23 cellular contexts compared by ENCODE assay signal in genomic region chr6:39192736-39193135, GRCh38. TPM values are rescaled to one million over a fixed set of nuclear protein-coding genes. Genes with fewer than 3 reads are reported as not detected.
DNase-seq lines count a peak whose midpoint lies in the region; ATAC-seq, FAIRE-seq and TF ChIP-seq lines count a peak whose summit lies in the region.
"Had no signal": no experiment of that assay in that cellular context is flagged by ENCODE, and none has a peak within 500 bp of the region (broad histone marks: within the 10 kb centered on the region; RNA-seq: fewer than 3 reads in every experiment).

No MANE protein-coding gene starts in this region.

- no peak overlapping the region for H2AK5ac ChIP-seq in H1 (ENCODE audit: low read depth, low read length)

- no peak overlapping the region for H3K4ac ChIP-seq in H1 (replicated peaks; ENCODE audit: insufficient read length, low read depth, low read length)

- peak overlapping the region; percentile 23 for H3K27ac Mint-ChIP-seq in T-helper 2 cell treated with Interferon-gamma antibody and Interleukin-4, amounts not matched to agents 5 μg/mL and 100 μg/mL, for 36 hours
- H3K27ac Mint-ChIP-seq in Calu3 (ENCODE audit: unreplicated experiment) (peak overlapping the region; percentile 54), progenitor cell of endocrine pancreas (peak overlapping the region; percentile 25)
- H3K27ac Mint-ChIP-seq: CD4-positive, CD25-positive, alpha-beta regulatory T cell had no signal

- H2BK20ac ChIP-seq in H1 (ENCODE audit: low read length): no peak overlapping the region

- H3K9me3 ChIP-seq in H1 (ENCODE audit: insufficient read depth in 2 of 2, low read depth in 1 of 2, low read length in 1 of 2): no peaks in the 10 kb centered on the region
- H3K9me3 ChIP-seq: BE2C had no signal

- CTCF ChIA-PET in Calu3 (lab: Charles Lee) (interaction anchor here (0.6 to 1.5 kb wide), 2 partner anchors 11 to 25 kb away, joined by 3 read pairs; no protein-coding TSS in a partner anchor), H1 (lab: Charles Lee; ENCODE audit: partially characterized antibody) (interaction anchor here (0.7 to 72.8 kb wide), 7 partner anchors 10 to 196 kb away, joined by 3 to 1738 read pairs (median 17); partner anchors contain the start of genes KCNK17 and KCNK5)

- no peak for TF ChIP-seq CTCF in Calu3 (IDR thresholded peaks at IDR 0.05; ENCODE audit: unreplicated experiment)
- no peak for TF ChIP-seq CTCF in H1 (IDR thresholded peaks at IDR 0.05; ENCODE audit: control extremely low read depth in 1 of 3, insufficient read depth in 1 of 3, low read depth in 1 of 3, low read length in 3 of 3)
- no peak for TF ChIP-seq CTCF in progenitor cell of endocrine pancreas (IDR thresholded peaks at IDR 0.05; ENCODE audit: unreplicated experiment)

- POLR2A ChIA-PET in H1 (lab: Charles Lee; ENCODE audit: partially characterized antibody): interaction anchor here (1.4 kb wide), 1 partner anchor 35 kb away, joined by 5 read pairs; no protein-coding TSS in a partner anchor

- no peak overlapping the region for H3K23ac ChIP-seq in H1 (ENCODE audit: insufficient read length)

- no peak overlapping the region for H2AFZ ChIP-seq in H1 (ENCODE audit: low read length)
- H2AFZ ChIP-seq: GM23248 had no signal

- no peak overlapping the region for H3K27ac ChIP-seq in H1 (ENCODE audit: low read depth, low read length)
- H3K27ac ChIP-seq: GM23248 had no signal

- peaks cover 33% of the 10 kb centered on the region for H3K36me3 Mint-ChIP-seq in T-helper 2 cell treated with Interferon-gamma antibody and Interleukin-4, amounts not matched to agents 5 μg/mL and 100 μg/mL, for 36 hours (ENCODE audit: low read depth)
- H3K36me3 Mint-ChIP-seq in Calu3 (ENCODE audit: insufficient read depth, unreplicated experiment) (peaks cover 79% of the 10 kb centered on the region), progenitor cell of endocrine pancreas (ENCODE audit: insufficient read depth) (peaks cover 3% of the 10 kb centered on the region)
- H3K36me3 Mint-ChIP-seq: CD4-positive, CD25-positive, alpha-beta regulatory T cell had no signal

- H3K79me2 ChIP-seq in H1 (ENCODE audit: control insufficient read depth in 1 of 2, insufficient read depth in 2 of 2, low read length in 2 of 2): peaks cover 0 to 29% of the 10 kb centered on the region in 2 experiments; a peak in 2 of 4 replicates

- no peak overlapping the region for H3K4me3 Mint-ChIP-seq in T-helper 2 cell treated with Interferon-gamma antibody and Interleukin-4, amounts not matched to agents 5 μg/mL and 100 μg/mL, for 36 hours
- H3K4me3 Mint-ChIP-seq in Calu3 (ENCODE audit: low read depth, unreplicated experiment): no peak overlapping the region
- no peak overlapping the region for H3K4me3 Mint-ChIP-seq in progenitor cell of endocrine pancreas (ENCODE audit: low read depth)
- H3K4me3 Mint-ChIP-seq: CD4-positive, CD25-positive, alpha-beta regulatory T cell had no signal

- no peaks in the 10 kb centered on the region for H3K9me3 Mint-ChIP-seq in T-helper 2 cell treated with Interferon-gamma antibody and Interleukin-4, amounts not matched to agents 5 μg/mL and 100 μg/mL, for 36 hours
- H3K9me3 Mint-ChIP-seq in Calu3 (ENCODE audit: low read depth, unreplicated experiment): no peaks in the 10 kb centered on the region
- H3K9me3 Mint-ChIP-seq in progenitor cell of endocrine pancreas (ENCODE audit: low read depth): peaks cover 2% of the 10 kb centered on the region
- H3K9me3 Mint-ChIP-seq: CD4-positive, CD25-positive, alpha-beta regulatory T cell had no signal

- no peak for TF ChIP-seq RAD21 in H1 (IDR thresholded peaks at IDR 0.05 in 1 of 2, conservative IDR thresholded peaks at IDR 0.05 in 1 of 2; ENCODE audit: low read depth in 2 of 2, low read length in 2 of 2)

- no peaks in the 10 kb centered on the region for H3K27me3 Mint-ChIP-seq in T-helper 2 cell treated with Interferon-gamma antibody and Interleukin-4, amounts not matched to agents 5 μg/mL and 100 μg/mL, for 36 hours (ENCODE audit: low read depth)
- H3K27me3 Mint-ChIP-seq in Calu3 (ENCODE audit: unreplicated experiment) (no peaks in the 10 kb centered on the region), progenitor cell of endocrine pancreas (no peaks in the 10 kb centered on the region)
- H3K27me3 Mint-ChIP-seq: CD4-positive, CD25-positive, alpha-beta regulatory T cell had no signal

- ATAC-seq in HG03108 (IDR thresholded peaks at IDR 0.05; ENCODE audit: unreplicated experiment): no peak
- ATAC-seq: K562, PC-3 had no signal

- H4K8ac ChIP-seq in H1 (ENCODE audit: extremely low read depth, insufficient read depth, low read length): no peak overlapping the region

- no peak overlapping the region for H2BK12ac ChIP-seq in H1 (ENCODE audit: low read depth, low read length)

- no peak overlapping the region for H4K5ac ChIP-seq in H1 (ENCODE audit: insufficient read length, low read depth, low read length)

- H3K36me3 ChIP-seq in H1 (ENCODE audit: control insufficient read depth in 2 of 4, insufficient read depth in 4 of 4, low read length in 3 of 4): peaks cover 24 to 58% (median 47%) of the 10 kb centered on the region in 4 experiments
- H3K36me3 ChIP-seq: BE2C had no signal

- peaks cover 15% of the 10 kb centered on the region for H3K4me1 Mint-ChIP-seq in T-helper 2 cell treated with Interferon-gamma antibody and Interleukin-4, amounts not matched to agents 5 μg/mL and 100 μg/mL, for 36 hours (ENCODE audit: low read depth)
- H3K4me1 Mint-ChIP-seq in Calu3 (ENCODE audit: low read depth, unreplicated experiment) (peaks cover 55% of the 10 kb centered on the region), progenitor cell of endocrine pancreas (ENCODE audit: low read depth) (peaks cover 13% of the 10 kb centered on the region)

- no peak overlapping the region for H2BK120ac ChIP-seq in H1 (replicated peaks; ENCODE audit: low read depth, low read length)

- H3K23me2 ChIP-seq in H1 (ENCODE audit: low read depth, low read length): no peaks in the 10 kb centered on the region

- no peak for TF ChIP-seq EP300 in H1 (IDR thresholded peaks at IDR 0.05; ENCODE audit: borderline replicate concordance in 1 of 2, low read depth in 2 of 2, low read length in 2 of 2)

- H3K14ac ChIP-seq in H1 (ENCODE audit: insufficient read length): no peak overlapping the region

- H3K4me1 ChIP-seq in H1 (replicated peaks in 1 of 4; ENCODE audit: control insufficient read depth in 3 of 4, insufficient read depth in 4 of 4, low read length in 3 of 4): no peaks in the 10 kb centered on the region; a peak in 2 of 7 replicates
- H3K4me1 ChIP-seq: BE2C had no signal

- H2BK15ac ChIP-seq in H1 (ENCODE audit: low read length): no peak overlapping the region

- intact Hi-C loops in Calu3 (cut with micrococcal nuclease; ENCODE audit: unreplicated experiment): no loop called here

- H3K4me2 ChIP-seq in H1 (ENCODE audit: insufficient read depth in 1 of 2, low read depth in 2 of 2, low read length in 2 of 2): no peak overlapping the region

- 87% methylated on average over 6 of the region's 6 CpGs; no CpG with 5 or more reads in 1 of the 2 experiments for WGBS in H1 (ENCODE audit: extremely low coverage in 1 of 2, insufficient coverage in 1 of 2, insufficient read length in 1 of 2, insufficient replicate concordance in 2 of 2, low coverage in 1 of 2, low lambda C conversion rate in 2 of 2, missing lambda C conversion rate in 1 of 2), 2 experiments

- no peak for DNase-seq in T-helper 2 cell treated with Interferon-gamma antibody and Interleukin-4, amounts not matched to agents 5 μg/mL and 100 μg/mL, for 36 hours (ENCODE audit: low spot score)
- DNase-seq in T-helper 2 cell (no peak), Calu3 (no peak), H1 (ENCODE audit: low read depth in 1 of 2, low spot score in 2 of 2) (no peak), progenitor cell of endocrine pancreas (ENCODE audit: low spot score, unreplicated experiment) (no peak), retina (no peak), A172 (ENCODE audit: low spot score) (no peak)
- DNase-seq: BE2C; CD4-positive, CD25-positive, alpha-beta regulatory T cell; COR-L47; DMS153; GDM1; GM23248; NCI-H1092 treated with DMSO at 0.1 percent for 48 hours; NCI-H2081; NCI-H510A; NCI-H774; PC-3; RPMI8226; SHP77 treated with DMSO at 0.1 percent for 48 hours had no signal

- peaks cover 18 to 33% of the 10 kb centered on the region in 2 experiments for H4K20me1 ChIP-seq in H1 (replicated peaks in 1 of 2; ENCODE audit: control insufficient read depth in 1 of 2, insufficient read depth in 2 of 2, low read length in 2 of 2)

- no peak overlapping the region for H3K56ac ChIP-seq in H1 (replicated peaks; ENCODE audit: insufficient read length, low read depth, low read length)

- H2BK5ac ChIP-seq in H1 (ENCODE audit: low read depth, low read length): 0 out of 2 replicates have a peak overlapping the region, but pooled peaks have one; percentile 44

- TF ChIP-seq POLR2A in H1 (IDR thresholded peaks at IDR 0.05; ENCODE audit: control extremely low read depth in 1 of 2, low read depth in 2 of 2, low read length in 2 of 2): no peak

- H3K27me3 ChIP-seq in H1 (replicated peaks in 1 of 4; ENCODE audit: control insufficient read depth in 3 of 4, extremely low read depth in 1 of 4, insufficient read depth in 3 of 4, low read length in 3 of 4): no peaks in the 10 kb centered on the region
- H3K27me3 ChIP-seq: BE2C had no signal

- peaks cover 5% of the 10 kb centered on the region; the same call in 1 of the 2 replicates for H3K79me1 ChIP-seq in H1 (ENCODE audit: low read depth, low read length)

- FAIRE-seq in H1 (lab: Jason Lieb, UNC): no peak
- FAIRE-seq: A204.1, K562 had no signal

- no TSS peak for BruUV-seq in Calu3 (replicated peaks; lab: Mats Ljungman, UMichigan)

- H4K91ac ChIP-seq in H1 (replicated peaks; ENCODE audit: insufficient read length, low read length): no peak overlapping the region

- H3K9ac ChIP-seq in H1 (replicated peaks in 1 of 4; ENCODE audit: extremely low read depth in 1 of 4, low read depth in 3 of 4, low read length in 3 of 4): no peak overlapping the region
- H3K9ac ChIP-seq: GM23248 had no signal

- no peak overlapping the region for H3K4me3 ChIP-seq in H1 (ENCODE audit: extremely low read depth in 1 of 4, insufficient read depth in 2 of 4, low read depth in 3 of 4, low read length in 4 of 4)
- H3K4me3 ChIP-seq: GM23248, K562 had no signal

- no peak overlapping the region for H3K18ac ChIP-seq in H1 (ENCODE audit: extremely low read depth, low read length)

RNA-seq across cellular contexts. Expression of gene KCNK5, which starts 36.5 kb away (rescaled TPM):
- total RNA-seq in Calu3 (2022): 62.4 and 77.5 TPM in 2 replicates
- total RNA-seq in H1 (2021; fragmentation: NEBNext Ultra II Directional; extraction: Animal tissue kit (Norgen Biotek cat#: 25700)): 42.2 and 44.3 TPM in 2 replicates
- 20.9 and 29.7 TPM in 2 replicates for polyA plus RNA-seq in H1 (2011; rRNA removed)
- 24.8 TPM for polyA plus RNA-seq in H1 (2011; cell fraction: cytosol; rRNA removed)
- polyA plus RNA-seq in H1 (2011; cell fraction: nucleus; rRNA removed): 31.8 TPM
- polyA plus RNA-seq in H1 (2012, experiment 1 of 2): 31.4 to 37.5 TPM (median 35.7 TPM) in 4 replicates
- polyA plus RNA-seq in H1 (2012, experiment 2 of 2): 37.4 TPM
- polyA plus RNA-seq in H1 (2013, experiment 1 of 2): 41.6 TPM
- 43.7 TPM for polyA plus RNA-seq in H1 (2013, experiment 2 of 2)
- 35.0 and 38.1 TPM in 2 replicates for polyA minus RNA-seq in H1 (2011; rRNA and poly(A)+ RNA removed)
- polyA minus RNA-seq in H1 (2011; cell fraction: cytosol; rRNA and poly(A)+ RNA removed): 28.0 TPM
- polyA minus RNA-seq in H1 (2011; cell fraction: nucleus; rRNA and poly(A)+ RNA removed): 27.0 TPM
- 2.0 and 2.3 TPM in 2 replicates for total RNA-seq in progenitor cell of endocrine pancreas
- not detected in 2 replicates for total RNA-seq in A172 (2014; rRNA removed; shearing (Covaris generic))
- total RNA-seq: GM23248 had no signal
- polyA plus RNA-seq: GM23248 had no signal

Comparison
In these comparisons a context has a peak if more than half of its experiments do, and no peak if none do; other contexts are left out.
1. RNA of gene KCNK5, which starts 36.5 kb away (total RNA-seq): 62.4 to 77.5 TPM in Calu3 and 42.2 to 44.3 TPM in H1; 2.0 to 2.3 TPM in progenitor cell of endocrine pancreas and not detected in A172; every median in the first group is over 10 times any median in the second.
2. Peak in every context shown above with its lines, with median percentiles within 50 percentile points of each other: H3K27ac Mint-ChIP-seq.